8 cellular contexts compared by ENCODE assay signal in the genomic region with DNA sequence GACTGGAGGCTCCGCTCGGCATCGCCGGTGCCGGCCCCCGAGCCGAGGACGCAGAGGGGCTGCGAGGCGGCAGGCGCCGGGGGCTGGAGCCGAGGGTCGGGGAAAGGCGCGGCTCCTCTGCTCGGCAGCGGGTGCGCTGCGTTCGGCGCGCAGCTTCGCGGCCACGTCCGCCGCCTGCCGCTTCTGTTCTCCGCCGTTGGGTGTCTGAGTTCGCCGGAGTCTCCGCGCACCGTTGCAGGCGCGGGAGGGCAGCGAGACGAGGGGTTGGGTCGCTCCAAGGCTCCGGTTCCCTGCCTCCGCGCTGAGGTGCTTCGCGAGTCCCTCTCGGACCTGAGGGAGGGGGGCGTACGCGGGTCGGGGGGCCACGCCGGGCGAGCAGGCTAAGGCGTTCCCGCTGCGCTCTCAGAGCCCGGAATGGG. TPM values are rescaled to one million over a fixed set of nuclear protein-coding genes. Genes with fewer than 3 reads are reported as not detected.
A peak's percentile ranks its signal among the peaks of the same experiment; 100 is the strongest.
DNase-seq lines count a peak whose midpoint lies in the region; ATAC-seq and TF ChIP-seq lines count a peak whose summit lies in the region.

No MANE protein-coding gene starts in this region.

- H3K9me3 ChIP-seq in SJCRH30 (replicated peaks) (no peaks in the 10 kb centered on the region), breast epithelium (no peaks in the 10 kb centered on the region)

- peaks cover 29% of the 10 kb centered on the region for H3K36me3 ChIP-seq in SJCRH30
- no peaks in the 10 kb centered on the region for H3K36me3 ChIP-seq in breast epithelium

- intact Hi-C loops in breast epithelium (cut with DNase I; ENCODE audit: low total_unique reads) (no loop called here), left colon (cut with DNase I, micrococcal nuclease) (no loop called here)

- no peak for TF ChIP-seq POLR2A in breast epithelium (IDR thresholded peaks at IDR 0.05)

- H3K4me3 ChIP-seq in GM12865 (ENCODE audit: low read depth, low read length) = peak overlapping the region; percentile 50
- peak overlapping the region; percentile 98 for H3K4me3 ChIP-seq in SJCRH30
- peak overlapping the region; percentile 78 to 84 (median 82) for H3K4me3 ChIP-seq in breast epithelium

- ATAC-seq in left colon (peak; percentile 47), HG02938 (IDR thresholded peaks at IDR 0.05; ENCODE audit: unreplicated experiment) (no peak), GM21390 (IDR thresholded peaks at IDR 0.05; ENCODE audit: unreplicated experiment) (no peak)

- H3K4me1 ChIP-seq in SJCRH30 (peaks cover 17% of the 10 kb centered on the region), breast epithelium (peaks cover 0 to 5% of the 10 kb centered on the region in 2 donors)

- H3K27ac ChIP-seq in SJCRH30 (peak overlapping the region; percentile 90), breast epithelium (peak overlapping the region; percentile 32 to 67)

- DNase-seq in GM12865 (ENCODE audit: low read depth) (peak; percentile 10), SJCRH30 (peak in 1 of 2 experiments; percentile 51), breast epithelium (ENCODE audit: low spot score in 2 of 2) (no peak), left colon (no peak), middle frontal gyrus (ENCODE audit: extremely low spot score, low spot score) (no peak)
- peak; percentile 7 to 23 for DNase-seq in stimulated activated CD4-positive, alpha-beta T cell treated with anti-CD3 and anti-CD28 coated beads, Interleukin-4, amount 100 ng/mL, for 48 hours (ENCODE audit: low read depth in 2 of 2)

- TF ChIP-seq CTCF in GM12865 (IDR thresholded peaks at IDR 0.05; ENCODE audit: insufficient read depth, low read depth, low read length, missing control alignments) = no peak
- no peak for TF ChIP-seq CTCF in breast epithelium (IDR thresholded peaks at IDR 0.05)

- H3K27me3 ChIP-seq in SJCRH30 = no peaks in the 10 kb centered on the region
- peaks cover 0 to 22% of the 10 kb centered on the region in 2 donors for H3K27me3 ChIP-seq in breast epithelium

RNA-seq across cellular contexts. Expression of a gene that starts 0.3 kb away (rescaled TPM):
- 36.1 and 36.6 TPM in 2 replicates for total RNA-seq in SJCRH30 (2014; rRNA removed; shearing (Covaris generic))
- total RNA-seq in breast epithelium (1 to 10 TPM; 2.0 to 4.7 (median 3.2) TPM), left colon (1 to 10 TPM in 1 of 2 donors, under 1 TPM in 1; 0.92 to 2.3 TPM)

Comparison
In these comparisons a context has a peak if more than half of its experiments do, and no peak if none do; other contexts are left out.
1. DNase-seq: peak in GM12865 (single experiment) and stimulated activated CD4-positive, alpha-beta T cell treated with anti-CD3 and anti-CD28 coated beads, Interleukin-4, amount 100 ng/mL, for 48 hours (2 of 2); none in breast epithelium (0 of 2), left colon (0 of 2) and middle frontal gyrus (single experiment).
2. Peak in every context shown above with its lines, with median percentiles within 50 percentile points of each other: H3K4me3 ChIP-seq.